ENCODE assay signal across 20 cellular contexts in the genomic region with DNA sequence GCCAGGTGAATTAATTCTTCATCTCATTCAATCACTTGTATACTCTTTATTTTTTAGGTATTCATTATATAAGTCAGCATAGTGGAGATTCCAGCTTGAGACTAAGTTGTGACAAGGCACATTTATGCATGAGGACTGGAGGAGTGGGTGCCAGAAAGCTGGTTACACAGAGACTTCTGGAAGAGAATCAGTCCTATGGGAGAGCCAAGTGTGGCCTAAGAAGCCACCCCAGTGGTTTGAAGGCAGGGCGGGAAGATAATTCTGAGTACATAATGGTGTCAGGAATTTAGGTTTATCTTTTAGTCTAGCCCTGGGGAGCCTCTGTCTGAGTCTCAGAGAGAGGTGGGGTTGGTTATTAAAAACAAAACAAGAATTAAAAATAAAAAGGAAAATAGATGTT.
DNase-seq lines count a peak whose midpoint lies in the region; ATAC-seq, FAIRE-seq and TF ChIP-seq lines count a peak whose summit lies in the region.
"Had no signal": no experiment of that assay in that cellular context is flagged by ENCODE, and none has a peak within 500 bp of the region (broad histone marks: within the 10 kb centered on the region; RNA-seq: fewer than 3 reads in every experiment).

No MANE protein-coding gene starts in this region.

- H2BK15ac ChIP-seq in mesendoderm (replicated peaks; ENCODE audit: low read depth): no peak overlapping the region

- no peaks in the 10 kb centered on the region for H4K20me1 ChIP-seq in GM23338 (replicated peaks; ENCODE audit: insufficient read depth)

- no peak overlapping the region for H3K4me3 Mint-ChIP-seq in GM23338
- no peak overlapping the region for H3K4me3 Mint-ChIP-seq in T-cell
- H3K4me3 Mint-ChIP-seq: CD4-positive, CD25-positive, alpha-beta regulatory T cell had no signal

- H3K79me2 ChIP-seq in GM23338 (replicated peaks; ENCODE audit: insufficient read depth): no peaks in the 10 kb centered on the region
- H3K79me2 ChIP-seq in mesendoderm (ENCODE audit: control insufficient read depth, insufficient read depth, low read length): no peaks in the 10 kb centered on the region

- H3K36me3 ChIP-seq in GM23338 (ENCODE audit: insufficient read depth): no peaks in the 10 kb centered on the region
- H3K36me3 ChIP-seq in adipocyte (ENCODE audit: control insufficient read depth, insufficient read depth, low read length, severe bottlenecking): no peaks in the 10 kb centered on the region
- H3K36me3 ChIP-seq in mesendoderm (ENCODE audit: control insufficient read depth, insufficient read depth, low read length): no peaks in the 10 kb centered on the region
- H3K36me3 ChIP-seq: BE2C, HAP-1, Peyer's patch had no signal

- no peak for DNase-seq in GM23338 (ENCODE audit: low spot score)
- DNase-seq in adipocyte (ENCODE audit: low read depth): no peak
- DNase-seq in mesendoderm: peak; percentile 10
- no peak for DNase-seq in dedifferentiated amniotic fluid mesenchymal stem cell (ENCODE audit: extremely low spot score)
- DNase-seq in T-cell: no peak
- no peak for DNase-seq in HTR-8/SVneo (ENCODE audit: insufficient read length, low spot score)
- DNase-seq: BE2C; CD4-positive, CD25-positive, alpha-beta regulatory T cell; DMS79; KBM-7; NCI-H1105; NCI-H2029 treated with DMSO at 0.1 percent for 48 hours; NCI-H510A treated with DMSO at 0.1 percent for 48 hours; Peyer's patch had no signal

- no peak overlapping the region for H3K4ac ChIP-seq in mesendoderm (ENCODE audit: low read depth, low read length)

- H3K27me3 ChIP-seq in GM23338 (ENCODE audit: insufficient read depth) (no peaks in the 10 kb centered on the region), adipocyte (replicated peaks; ENCODE audit: control insufficient read depth, insufficient read depth, low read length) (no peaks in the 10 kb centered on the region), mesendoderm (ENCODE audit: insufficient read depth, low read length, poor library complexity) (no peaks in the 10 kb centered on the region)
- H3K27me3 ChIP-seq: Peyer's patch had no signal

- H3K27me3 Mint-ChIP-seq in GM23338 (ENCODE audit: insufficient read depth, low read depth, poor library complexity) (no peaks in the 10 kb centered on the region), T-cell (no peaks in the 10 kb centered on the region)

- no peak overlapping the region for H2AK5ac ChIP-seq in mesendoderm (ENCODE audit: low read length)

- TF ChIP-seq CTCF in 22Rv1 (IDR thresholded peaks at IDR 0.05) (no peak), GM23338 (conservative IDR thresholded peaks at IDR 0.05; ENCODE audit: low read depth in 2 of 2) (no peak)

- H3K4me1 Mint-ChIP-seq in GM23338 (peaks cover 6% of the 10 kb centered on the region; the same call in 2 of the 3 replicates), T-cell (no peaks in the 10 kb centered on the region)
- H3K4me1 Mint-ChIP-seq: CD4-positive, CD25-positive, alpha-beta regulatory T cell had no signal

- no peak overlapping the region for H2BK120ac ChIP-seq in mesendoderm (ENCODE audit: low read depth, low read length)

- H3K4me2 ChIP-seq in GM23338 (no peak overlapping the region), mesendoderm (ENCODE audit: low read length) (no peak overlapping the region)

- H3K9me2 ChIP-seq in GM23338 (ENCODE audit: insufficient read depth): peaks cover 13% of the 10 kb centered on the region; the same call in 1 of the 2 replicates

- no peak for FAIRE-seq in HTR-8/SVneo (lab: Jason Lieb, UNC)
- FAIRE-seq: A204.1, GM12878 had no signal

- no peak overlapping the region for H3K18ac ChIP-seq in mesendoderm (ENCODE audit: low read length)

- no peaks in the 10 kb centered on the region for H3K9me3 Mint-ChIP-seq in GM23338
- no peaks in the 10 kb centered on the region for H3K9me3 Mint-ChIP-seq in T-cell
- H3K9me3 Mint-ChIP-seq: CD4-positive, CD25-positive, alpha-beta regulatory T cell had no signal

- H3K36me3 Mint-ChIP-seq in GM23338 (ENCODE audit: low read depth) (no peaks in the 10 kb centered on the region), T-cell (no peaks in the 10 kb centered on the region)
- H3K36me3 Mint-ChIP-seq: CD4-positive, CD25-positive, alpha-beta regulatory T cell had no signal

- no peak overlapping the region for H3K56ac ChIP-seq in mesendoderm (ENCODE audit: low read length)

- peak overlapping the region; percentile 76; the same call in 1 of the 2 replicates for H2AFZ ChIP-seq in GM23338

- H3F3A ChIP-seq in GM23338 (replicated peaks; ENCODE audit: low read depth): no peaks in the 10 kb centered on the region

- no CpG with 5 or more reads among the region's 1 CpG for WGBS in mesendoderm (ENCODE audit: extremely low coverage, insufficient coverage, low lambda C conversion rate)

- H3K4me3 ChIP-seq in GM23338 (no peak overlapping the region), adipocyte (ENCODE audit: low read length) (peak overlapping the region; percentile 51), mesendoderm (ENCODE audit: low read length) (no peak overlapping the region)
- H3K4me3 ChIP-seq: GM12878, HAP-1, Peyer's patch had no signal

- POLR2A ChIA-PET in T-cell (lab: Charles Lee): no interaction called here

- ATAC-seq in GM23338 (no peak), HG02588 (IDR thresholded peaks at IDR 0.05; ENCODE audit: unreplicated experiment) (no peak), T-cell (replicated peaks in 1 of 4) (no peak)
- ATAC-seq: GM12878 had no signal

- H3K27ac ChIP-seq in 22Rv1 (peak overlapping the region; percentile 93), GM23338 (ENCODE audit: low read depth) (no peak overlapping the region), mesendoderm (ENCODE audit: low read depth, low read length) (no peak overlapping the region)
- H3K27ac ChIP-seq: HL-60, Peyer's patch had no signal

- H3K9ac ChIP-seq in adipocyte (ENCODE audit: low read length): peak overlapping the region; percentile 4
- no peak overlapping the region for H3K9ac ChIP-seq in mesendoderm (ENCODE audit: low read length)

- no peaks in the 10 kb centered on the region for H3K9me3 ChIP-seq in adipocyte (ENCODE audit: control insufficient read depth, low read length)
- H3K9me3 ChIP-seq: BE2C, HAP-1, Peyer's patch had no signal

- no peak overlapping the region for H4K5ac ChIP-seq in mesendoderm (ENCODE audit: low read length)

- H3K4me1 ChIP-seq in GM23338 (ENCODE audit: insufficient read depth): 0 out of 2 replicates have a peak, but pooled peaks cover 15% of the 10 kb centered on the region
- H3K4me1 ChIP-seq in adipocyte (ENCODE audit: control insufficient read depth, insufficient read depth, low read length): peaks cover 19% of the 10 kb centered on the region
- no peaks in the 10 kb centered on the region for H3K4me1 ChIP-seq in mesendoderm (ENCODE audit: control insufficient read depth, low read depth, low read length)
- H3K4me1 ChIP-seq: BE2C, HAP-1, Peyer's patch had no signal

- H3K23ac ChIP-seq in mesendoderm (ENCODE audit: low read length): no peak overlapping the region

- CTCF ChIA-PET in T-cell (lab: Charles Lee): no interaction called here

- no peak overlapping the region for H3K27ac Mint-ChIP-seq in GM23338
- H3K27ac Mint-ChIP-seq in T-cell: no peak overlapping the region

- H4K8ac ChIP-seq in mesendoderm (ENCODE audit: low read depth, low read length): no peak overlapping the region

- no peak overlapping the region for H2BK5ac ChIP-seq in mesendoderm (ENCODE audit: low read length)

- H3K79me1 ChIP-seq in mesendoderm (ENCODE audit: low read length): no peaks in the 10 kb centered on the region

TF ChIP-seq in GM23338, 12 proteins besides CTCF, POLR2A, EP300 and RAD21 (continues in another document):
- TF ChIP-seq ZNF114 (CRISPR knock-in tag; IDR thresholded peaks at IDR 0.05): no peak
- TF ChIP-seq JUNB (IDR thresholded peaks at IDR 0.05; ENCODE audit: unreplicated experiment): no peak
- TF ChIP-seq, protein P1, sequence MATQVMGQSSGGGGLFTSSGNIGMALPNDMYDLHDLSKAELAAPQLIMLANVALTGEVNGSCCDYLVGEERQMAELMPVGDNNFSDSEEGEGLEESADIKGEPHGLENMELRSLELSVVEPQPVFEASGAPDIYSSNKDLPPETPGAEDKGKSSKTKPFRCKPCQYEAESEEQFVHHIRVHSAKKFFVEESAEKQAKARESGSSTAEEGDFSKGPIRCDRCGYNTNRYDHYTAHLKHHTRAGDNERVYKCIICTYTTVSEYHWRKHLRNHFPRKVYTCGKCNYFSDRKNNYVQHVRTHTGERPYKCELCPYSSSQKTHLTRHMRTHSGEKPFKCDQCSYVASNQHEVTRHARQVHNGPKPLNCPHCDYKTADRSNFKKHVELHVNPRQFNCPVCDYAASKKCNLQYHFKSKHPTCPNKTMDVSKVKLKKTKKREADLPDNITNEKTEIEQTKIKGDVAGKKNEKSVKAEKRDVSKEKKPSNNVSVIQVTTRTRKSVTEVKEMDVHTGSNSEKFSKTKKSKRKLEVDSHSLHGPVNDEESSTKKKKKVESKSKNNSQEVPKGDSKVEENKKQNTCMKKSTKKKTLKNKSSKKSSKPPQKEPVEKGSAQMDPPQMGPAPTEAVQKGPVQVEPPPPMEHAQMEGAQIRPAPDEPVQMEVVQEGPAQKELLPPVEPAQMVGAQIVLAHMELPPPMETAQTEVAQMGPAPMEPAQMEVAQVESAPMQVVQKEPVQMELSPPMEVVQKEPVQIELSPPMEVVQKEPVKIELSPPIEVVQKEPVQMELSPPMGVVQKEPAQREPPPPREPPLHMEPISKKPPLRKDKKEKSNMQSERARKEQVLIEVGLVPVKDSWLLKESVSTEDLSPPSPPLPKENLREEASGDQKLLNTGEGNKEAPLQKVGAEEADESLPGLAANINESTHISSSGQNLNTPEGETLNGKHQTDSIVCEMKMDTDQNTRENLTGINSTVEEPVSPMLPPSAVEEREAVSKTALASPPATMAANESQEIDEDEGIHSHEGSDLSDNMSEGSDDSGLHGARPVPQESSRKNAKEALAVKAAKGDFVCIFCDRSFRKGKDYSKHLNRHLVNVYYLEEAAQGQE (IDR thresholded peaks at IDR 0.05; ENCODE audit: unreplicated experiment): no peak
- no peak for TF ChIP-seq EZH2 (IDR thresholded peaks at IDR 0.05; ENCODE audit: low read depth, unreplicated experiment)
- TF ChIP-seq CREB1 (CRISPR knock-in tag; IDR thresholded peaks at IDR 0.05; ENCODE audit: low read depth): no peak
- TF ChIP-seq, protein P2, sequence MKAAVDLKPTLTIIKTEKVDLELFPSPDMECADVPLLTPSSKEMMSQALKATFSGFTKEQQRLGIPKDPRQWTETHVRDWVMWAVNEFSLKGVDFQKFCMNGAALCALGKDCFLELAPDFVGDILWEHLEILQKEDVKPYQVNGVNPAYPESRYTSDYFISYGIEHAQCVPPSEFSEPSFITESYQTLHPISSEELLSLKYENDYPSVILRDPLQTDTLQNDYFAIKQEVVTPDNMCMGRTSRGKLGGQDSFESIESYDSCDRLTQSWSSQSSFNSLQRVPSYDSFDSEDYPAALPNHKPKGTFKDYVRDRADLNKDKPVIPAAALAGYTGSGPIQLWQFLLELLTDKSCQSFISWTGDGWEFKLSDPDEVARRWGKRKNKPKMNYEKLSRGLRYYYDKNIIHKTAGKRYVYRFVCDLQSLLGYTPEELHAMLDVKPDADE (IDR thresholded peaks at IDR 0.05): no peak
- no peak for TF ChIP-seq ZNF331 (CRISPR knock-in tag; IDR thresholded peaks at IDR 0.05; ENCODE audit: low read depth)
- TF ChIP-seq EZH2phosphoT487 (IDR thresholded peaks at IDR 0.05; ENCODE audit: unreplicated experiment): no peak
- no peak for TF ChIP-seq NANOG (IDR thresholded peaks at IDR 0.05; ENCODE audit: borderline replicate concordance)
- no peak for TF ChIP-seq POLR2AphosphoS5 (IDR thresholded peaks at IDR 0.05; ENCODE audit: low read depth)
